ENCODE assay signal across 9 cellular contexts in genomic region chr6:148973809-148974208, GRCh38.
DNase-seq lines count a peak whose midpoint lies in the region; ATAC-seq and TF ChIP-seq lines count a peak whose summit lies in the region.
"Had no signal": no experiment of that assay in that cellular context is flagged by ENCODE, and none has a peak within 500 bp of the region (broad histone marks: within the 10 kb centered on the region; RNA-seq: fewer than 3 reads in every experiment).

No MANE protein-coding gene starts in this region.

- H3K4me1 ChIP-seq in mammary epithelial cell (ENCODE audit: insufficient read depth, low read length) = peaks cover 3% of the 10 kb centered on the region
- no peaks in the 10 kb centered on the region for H3K4me1 ChIP-seq in mucosa of descending colon (ENCODE audit: low read depth)

- dilution Hi-C loops in mammary epithelial cell (cut with HindIII; ENCODE audit: low sequenced_read_pairs) = loop anchor here (5.0 kb wide), 1 partner anchor 33 kb away; no protein-coding TSS in a partner anchor

- no peaks in the 10 kb centered on the region for H4K20me1 ChIP-seq in mammary epithelial cell (ENCODE audit: insufficient read depth, low read length)

- H3K36me3 Mint-ChIP-seq in T-helper 2 cell treated with Interferon-gamma antibody and Interleukin-4, amounts not matched to agents 5 μg/mL and 100 μg/mL, for 36 hours (ENCODE audit: low read depth) = no peaks in the 10 kb centered on the region
- H3K36me3 Mint-ChIP-seq in activated T-cell treated with anti-CD3 and anti-CD28 coated beads, Interleukin-2, amount 50 U/mL, for 4 hours (ENCODE audit: insufficient read depth) = no peaks in the 10 kb centered on the region

- peak; percentile 5 for DNase-seq in DMS53 treated with DMSO at 0.1 percent for 48 hours (lab: John Stamatoyannopoulos, UW; ENCODE audit: unreplicated experiment)
- peak; percentile 10 for DNase-seq in MV-4-11 (lab: John Stamatoyannopoulos, UW)
- DNase-seq in mammary epithelial cell = no peak
- DNase-seq in myocyte (ENCODE audit: low read depth) = peak; percentile 58
- DNase-seq in T-helper 2 cell treated with Interferon-gamma antibody and Interleukin-4, amounts not matched to agents 5 μg/mL and 100 μg/mL, for 36 hours (ENCODE audit: low spot score) = no peak
- no peak for DNase-seq in mucosa of descending colon
- no peak for DNase-seq in activated T-cell treated with anti-CD3 and anti-CD28 coated beads, Interleukin-2, amount 50 U/mL, for 4 hours
- no peak for DNase-seq in NCI-H2029 treated with DMSO at 0.1 percent for 48 hours (lab: John Stamatoyannopoulos, UW)
- DNase-seq: naive B cell had no signal

- H3K9me3 ChIP-seq in mammary epithelial cell (replicated peaks; ENCODE audit: insufficient read depth, low read length) (no peaks in the 10 kb centered on the region), mucosa of descending colon (no peaks in the 10 kb centered on the region)

- TF ChIP-seq CTCF in mammary epithelial cell (conservative IDR thresholded peaks at IDR 0.05 in 1 of 2, IDR thresholded peaks at IDR 0.05 in 1 of 2; ENCODE audit: extremely low read depth in 1 of 2, insufficient read depth in 1 of 2, low read depth in 1 of 2, low read length in 2 of 2) = peak; percentile 29 to 30
- no peak for TF ChIP-seq CTCF in mucosa of descending colon (IDR thresholded peaks at IDR 0.05)

- CTCF ChIA-PET in mammary epithelial cell (lab: Charles Lee; ENCODE audit: low non-redundant PET) = no interaction called here

- H3K4me2 ChIP-seq in mammary epithelial cell (ENCODE audit: insufficient read depth, low read depth, low read length) = no peak overlapping the region

- ATAC-seq in mucosa of descending colon = no peak
- no peak for ATAC-seq in activated T-cell treated with anti-CD3 and anti-CD28 coated beads, Interleukin-2, amount 50 U/mL, for 4 hours

- no peak overlapping the region for H3K27ac Mint-ChIP-seq in T-helper 2 cell treated with Interferon-gamma antibody and Interleukin-4, amounts not matched to agents 5 μg/mL and 100 μg/mL, for 36 hours

- no peaks in the 10 kb centered on the region for H3K79me2 ChIP-seq in mammary epithelial cell (ENCODE audit: insufficient read depth, low read length)

- WGBS in mammary epithelial cell (ENCODE audit: low coverage, missing lambda C conversion rate) = 85% methylated on average over 3 of the region's 3 CpGs

- H2AFZ ChIP-seq in mammary epithelial cell (ENCODE audit: low read depth, low read length) = no peak overlapping the region

- peaks cover 34% of the 10 kb centered on the region for H3K27me3 Mint-ChIP-seq in T-helper 2 cell treated with Interferon-gamma antibody and Interleukin-4, amounts not matched to agents 5 μg/mL and 100 μg/mL, for 36 hours (ENCODE audit: low read depth)
- H3K27me3 Mint-ChIP-seq in activated T-cell treated with anti-CD3 and anti-CD28 coated beads, Interleukin-2, amount 50 U/mL, for 4 hours (ENCODE audit: low read depth) = peaks cover 9% of the 10 kb centered on the region
- H3K27me3 Mint-ChIP-seq: naive B cell had no signal

- no peaks in the 10 kb centered on the region for H3K4me1 Mint-ChIP-seq in T-helper 2 cell treated with Interferon-gamma antibody and Interleukin-4, amounts not matched to agents 5 μg/mL and 100 μg/mL, for 36 hours (ENCODE audit: low read depth)
- no peaks in the 10 kb centered on the region for H3K4me1 Mint-ChIP-seq in activated T-cell treated with anti-CD3 and anti-CD28 coated beads, Interleukin-2, amount 50 U/mL, for 4 hours (ENCODE audit: low read depth)

- H3K4me3 Mint-ChIP-seq in T-helper 2 cell treated with Interferon-gamma antibody and Interleukin-4, amounts not matched to agents 5 μg/mL and 100 μg/mL, for 36 hours = no peak overlapping the region
- H3K4me3 Mint-ChIP-seq in activated T-cell treated with anti-CD3 and anti-CD28 coated beads, Interleukin-2, amount 50 U/mL, for 4 hours = no peak overlapping the region
- H3K4me3 Mint-ChIP-seq: naive B cell had no signal

- no peaks in the 10 kb centered on the region for H3K36me3 ChIP-seq in mammary epithelial cell (ENCODE audit: insufficient read depth, low read length)
- H3K36me3 ChIP-seq in mucosa of descending colon (ENCODE audit: low read depth) = no peaks in the 10 kb centered on the region

- in situ Hi-C loops in mammary epithelial cell (cut with MboI; ENCODE audit: low sequenced_read_pairs in 2 of 2) = no loop called here

- no peak overlapping the region for H3K27ac ChIP-seq in mammary epithelial cell (ENCODE audit: insufficient read depth, low read depth, low read length)

- no peak overlapping the region for H3K9ac ChIP-seq in mammary epithelial cell (ENCODE audit: insufficient read depth, low read length)

- no peaks in the 10 kb centered on the region for H3K27me3 ChIP-seq in mammary epithelial cell (ENCODE audit: insufficient read depth, low read length)

- no peaks in the 10 kb centered on the region for H3K9me3 Mint-ChIP-seq in T-helper 2 cell treated with Interferon-gamma antibody and Interleukin-4, amounts not matched to agents 5 μg/mL and 100 μg/mL, for 36 hours
- H3K9me3 Mint-ChIP-seq in activated T-cell treated with anti-CD3 and anti-CD28 coated beads, Interleukin-2, amount 50 U/mL, for 4 hours = no peaks in the 10 kb centered on the region
- H3K9me3 Mint-ChIP-seq: naive B cell had no signal

- H3K4me3 ChIP-seq in mammary epithelial cell (replicated peaks in 1 of 3; ENCODE audit: insufficient read depth in 1 of 3, low read depth in 2 of 3, low read length in 3 of 3) (no peak overlapping the region), mucosa of descending colon (no peak overlapping the region)

- BruUV-seq in mammary epithelial cell (replicated peaks; lab: Mats Ljungman, UMichigan) = no TSS peak

- intact Hi-C loops in mammary epithelial cell (cut with micrococcal nuclease) (no loop called here), mucosa of descending colon (cut with DNase I, micrococcal nuclease) (no loop called here)

Comparison
In these comparisons a context has a peak if more than half of its experiments do, and no peak if none do; other contexts are left out.
1. DNase-seq: peak in DMS53 treated with DMSO at 0.1 percent for 48 hours (single experiment), MV-4-11 (single experiment) and myocyte (single experiment); none in mammary epithelial cell (single experiment), T-helper 2 cell treated with Interferon-gamma antibody and Interleukin-4, amounts not matched to agents 5 μg/mL and 100 μg/mL, for 36 hours (single experiment), mucosa of descending colon (0 of 3), activated T-cell treated with anti-CD3 and anti-CD28 coated beads, Interleukin-2, amount 50 U/mL, for 4 hours (single experiment) and NCI-H2029 treated with DMSO at 0.1 percent for 48 hours (single experiment).